Comparison of ENCODE assay signal across 14 cellular contexts in the genomic region with DNA sequence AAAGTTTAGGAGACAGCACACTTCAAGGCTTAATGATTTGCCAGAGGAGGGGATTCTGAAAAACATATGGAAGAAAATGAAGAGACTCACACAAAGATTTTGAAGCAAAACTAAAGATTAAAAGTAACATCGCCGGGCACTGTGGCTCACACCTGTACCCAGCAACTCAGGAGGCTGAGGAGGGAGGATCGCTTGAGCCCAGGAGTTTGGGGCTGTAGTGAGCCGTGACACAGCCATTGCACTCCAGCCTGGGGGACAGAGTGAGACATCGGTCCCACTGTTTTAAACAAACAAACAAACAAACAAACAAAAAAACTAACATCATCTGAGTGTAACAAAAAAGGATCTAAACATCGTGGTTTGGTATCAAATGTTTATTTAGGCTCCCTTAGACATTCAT. TPM values are rescaled to one million over a fixed set of nuclear protein-coding genes. Genes with fewer than 3 reads are reported as not detected.
DNase-seq lines count a peak whose midpoint lies in the region; ATAC-seq, FAIRE-seq and TF ChIP-seq lines count a peak whose summit lies in the region.
"Had no signal": no experiment of that assay in that cellular context is flagged by ENCODE, and none has a peak within 500 bp of the region (broad histone marks: within the 10 kb centered on the region; RNA-seq: fewer than 3 reads in every experiment).

No MANE protein-coding gene starts in this region.

- peak overlapping the region; percentile 55 for H3K27ac Mint-ChIP-seq in MCF 10A (ENCODE audit: low read depth, unreplicated experiment)
- no peak overlapping the region for H3K27ac Mint-ChIP-seq in activated CD8-positive, alpha-beta T cell treated with anti-CD3 and anti-CD28 coated beads, Interleukin-2, amount 10 ng/mL, durations not matched to agents 7 days and 5 days

- ATAC-seq in activated CD8-positive, alpha-beta T cell treated with anti-CD3 and anti-CD28 coated beads, Interleukin-2, amount 10 ng/mL, durations not matched to agents 7 days and 5 days: no peak
- no peak for ATAC-seq in right lobe of liver
- ATAC-seq: heart left ventricle had no signal

- DNase-seq in MCF 10A (ENCODE audit: unreplicated experiment) (no peak), breast epithelium (ENCODE audit: low spot score in 2 of 2) (no peak), right lobe of liver (no peak), vagina (ENCODE audit: extremely low spot score in 2 of 2) (no peak), NCI-H1092 treated with DMSO at 0.1 percent for 48 hours (lab: John Stamatoyannopoulos, UW) (no peak), D721Med (ENCODE audit: insufficient read length, low spot score) (no peak), BE2C (no peak)
- DNase-seq in activated CD8-positive, alpha-beta T cell treated with anti-CD3 and anti-CD28 coated beads, Interleukin-2, amount 10 ng/mL, durations not matched to agents 7 days and 5 days: no peak
- DNase-seq: colonic mucosa; heart left ventricle; NCI-H1048; NCI-H524; stimulated activated CD8-positive, alpha-beta memory T cell treated with anti-CD3 and anti-CD28 coated beads, Interleukin-4, amount 100 ng/mL, for 48 hours had no signal

- no TSS peak for BruUV-seq in MCF 10A (replicated peaks; lab: Mats Ljungman, UMichigan)

- TF ChIP-seq CTCF in MCF 10A (IDR thresholded peaks at IDR 0.05; ENCODE audit: unreplicated experiment) (no peak), breast epithelium (IDR thresholded peaks at IDR 0.05) (no peak), right lobe of liver (IDR thresholded peaks at IDR 0.05) (no peak), vagina (IDR thresholded peaks at IDR 0.05) (no peak), D721Med (IDR thresholded peaks at IDR 0.05; ENCODE audit: insufficient read depth, missing control alignments) (no peak), BE2C (IDR thresholded peaks at IDR 0.05; ENCODE audit: low read depth, low read length) (no peak)

- H3K27ac ChIP-seq in breast epithelium (no peak overlapping the region), right lobe of liver (peak overlapping the region in 2 of 3 donors; percentile 7 to 89), vagina (peak overlapping the region; percentile 27)
- H3K27ac ChIP-seq: colonic mucosa had no signal

- H3K4me3 ChIP-seq in breast epithelium (peak overlapping the region in 1 of 3 donors; percentile 96), right lobe of liver (peak overlapping the region in 2 of 3 donors; percentile 28 to 96), vagina (no peak overlapping the region), BE2C (ENCODE audit: low read depth, low read length) (no peak overlapping the region)
- H3K4me3 ChIP-seq: colonic mucosa, lung had no signal

- H3K4me3 Mint-ChIP-seq in MCF 10A (ENCODE audit: unreplicated experiment): peak overlapping the region; percentile 33
- H3K4me3 Mint-ChIP-seq in activated CD8-positive, alpha-beta T cell treated with anti-CD3 and anti-CD28 coated beads, Interleukin-2, amount 10 ng/mL, durations not matched to agents 7 days and 5 days: peak overlapping the region; percentile 20

- no peaks in the 10 kb centered on the region for H3K36me3 ChIP-seq in breast epithelium
- peaks cover 0 to 4% (median 0%) of the 10 kb centered on the region in 4 donors for H3K36me3 ChIP-seq in right lobe of liver
- no peaks in the 10 kb centered on the region for H3K36me3 ChIP-seq in vagina
- peaks cover 35% of the 10 kb centered on the region for H3K36me3 ChIP-seq in BE2C
- H3K36me3 ChIP-seq: colonic mucosa had no signal

- H3K4me1 ChIP-seq in breast epithelium (peaks cover 0 to 3% of the 10 kb centered on the region in 2 donors), right lobe of liver (peaks cover 0 to 57% (median 33%) of the 10 kb centered on the region in 4 donors), vagina (peaks cover 75% of the 10 kb centered on the region), BE2C (no peaks in the 10 kb centered on the region; the same call in 1 of the 2 replicates)

- H3K36me3 Mint-ChIP-seq in MCF 10A (ENCODE audit: insufficient read depth, unreplicated experiment): peaks cover 21% of the 10 kb centered on the region
- peaks cover 34% of the 10 kb centered on the region for H3K36me3 Mint-ChIP-seq in activated CD8-positive, alpha-beta T cell treated with anti-CD3 and anti-CD28 coated beads, Interleukin-2, amount 10 ng/mL, durations not matched to agents 7 days and 5 days (ENCODE audit: low read depth)

- H3K9me3 Mint-ChIP-seq in MCF 10A (ENCODE audit: unreplicated experiment): no peaks in the 10 kb centered on the region
- no peaks in the 10 kb centered on the region for H3K9me3 Mint-ChIP-seq in activated CD8-positive, alpha-beta T cell treated with anti-CD3 and anti-CD28 coated beads, Interleukin-2, amount 10 ng/mL, durations not matched to agents 7 days and 5 days (ENCODE audit: insufficient read depth)

- intact Hi-C loops in MCF 10A (cut with micrococcal nuclease): no loop called here
- intact Hi-C loops in breast epithelium (cut with DNase I; ENCODE audit: low total_unique reads): no loop called here
- intact Hi-C loops in right lobe of liver (cut with DNase I): no loop called here
- intact Hi-C loops in vagina (cut with DNase I): no loop called here

- H3K4me1 Mint-ChIP-seq in MCF 10A (ENCODE audit: insufficient read depth, unreplicated experiment): peaks cover 18% of the 10 kb centered on the region
- peaks cover 68% of the 10 kb centered on the region for H3K4me1 Mint-ChIP-seq in activated CD8-positive, alpha-beta T cell treated with anti-CD3 and anti-CD28 coated beads, Interleukin-2, amount 10 ng/mL, durations not matched to agents 7 days and 5 days (ENCODE audit: low read depth)

- WGBS in right lobe of liver (ENCODE audit: insufficient coverage, low coverage, low lambda C conversion rate, missing lambda C conversion rate): 44% methylated on average over 5 of the region's 6 CpGs

- CTCF ChIA-PET in MCF 10A (lab: Yijun Ruan, JAX): no interaction called here
- CTCF ChIA-PET in activated CD8-positive, alpha-beta T cell treated with anti-CD3 and anti-CD28 coated beads, Interleukin-2, amount 10 ng/mL, durations not matched to agents 7 days and 5 days (lab: Charles Lee): interaction anchor here (1.2 kb wide), 1 partner anchor 45 kb away, joined by 3 read pairs; no protein-coding TSS in a partner anchor

- TF ChIP-seq POLR2A in breast epithelium (IDR thresholded peaks at IDR 0.05) (no peak), right lobe of liver (IDR thresholded peaks at IDR 0.05) (no peak), vagina (IDR thresholded peaks at IDR 0.05) (no peak)

- H3K9me3 ChIP-seq in breast epithelium (no peaks in the 10 kb centered on the region), right lobe of liver (no peaks in the 10 kb centered on the region), vagina (no peaks in the 10 kb centered on the region), BE2C (no peaks in the 10 kb centered on the region)
- H3K9me3 ChIP-seq: colonic mucosa, heart left ventricle had no signal

- POLR2A ChIA-PET in MCF 10A (lab: Yijun Ruan, JAX): interaction anchor here (1.1 to 2.2 kb wide), 2 partner anchors 10 to 34 kb away, joined by 3 to 7 read pairs; partner anchors contain the start of gene DAGLB
- POLR2A ChIA-PET in activated CD8-positive, alpha-beta T cell treated with anti-CD3 and anti-CD28 coated beads, Interleukin-2, amount 10 ng/mL, durations not matched to agents 7 days and 5 days (lab: Charles Lee): no interaction called here

- H3K27me3 ChIP-seq in breast epithelium: no peaks in the 10 kb centered on the region
- no peaks in the 10 kb centered on the region for H3K27me3 ChIP-seq in right lobe of liver
- H3K27me3 ChIP-seq in vagina: no peaks in the 10 kb centered on the region
- no peaks in the 10 kb centered on the region for H3K27me3 ChIP-seq in BE2C
- H3K27me3 ChIP-seq: colonic mucosa, heart left ventricle had no signal

- H3K27me3 Mint-ChIP-seq in MCF 10A (ENCODE audit: insufficient read depth, unreplicated experiment): no peaks in the 10 kb centered on the region
- H3K27me3 Mint-ChIP-seq in activated CD8-positive, alpha-beta T cell treated with anti-CD3 and anti-CD28 coated beads, Interleukin-2, amount 10 ng/mL, durations not matched to agents 7 days and 5 days (ENCODE audit: low read depth): no peaks in the 10 kb centered on the region

- FAIRE-seq in D721Med (lab: Jason Lieb, UNC): no peak

RNA-seq across cellular contexts. Expression of gene KDELR2, which starts 2.5 kb away (rescaled TPM):
- total RNA-seq in MCF 10A (2022): 164 and 243 TPM in 2 replicates
- total RNA-seq in breast epithelium: 100 to 1,000 TPM in 1 of 3 donors, 10 to 100 TPM in 2; 75.2 to 106 (median 81.7) TPM
- total RNA-seq in activated CD8-positive, alpha-beta T cell treated with anti-CD3 and anti-CD28 coated beads, Interleukin-2, amount 10 ng/mL, durations not matched to agents 7 days and 5 days: 10 to 100 TPM; 60.3 to 61.9 TPM
- 100 to 1,000 TPM; 134 to 207 (median 144) TPM for total RNA-seq in right lobe of liver
- 68.8 TPM for total RNA-seq in vagina
- 132 TPM for polyA plus RNA-seq in BE2C (2012; ENCODE audit: insufficient read depth, insufficient read length, low read depth)

RNA-seq across cellular contexts. Expression of gene DAGLB, which starts 33.7 kb away (rescaled TPM):
- total RNA-seq in MCF 10A (2022): 28.9 and 29.5 TPM in 2 replicates
- 10 to 100 TPM; 15.4 to 18.0 (median 17.6) TPM for total RNA-seq in breast epithelium
- 10 to 100 TPM; 25.1 to 28.5 TPM for total RNA-seq in activated CD8-positive, alpha-beta T cell treated with anti-CD3 and anti-CD28 coated beads, Interleukin-2, amount 10 ng/mL, durations not matched to agents 7 days and 5 days
- 10 to 100 TPM in 4 of 6 experiments, 1 to 10 TPM in 2; 8.9 to 12.7 (median 11.7) TPM for total RNA-seq in right lobe of liver
- total RNA-seq in vagina: 22.1 TPM
- polyA plus RNA-seq in BE2C (2012; ENCODE audit: insufficient read depth, insufficient read length, low read depth): 24.4 TPM

Comparison
In these comparisons a context has a peak if more than half of its experiments do, and no peak if none do; other contexts are left out.
1. H3K27ac ChIP-seq: peak in right lobe of liver (2 of 3) and vagina (single experiment); none in breast epithelium (0 of 2).
2. H3K4me3 ChIP-seq: peak in right lobe of liver (2 of 3); none in vagina (0 of 2) and BE2C (single experiment).